In genomic region chr2:234058881-234059280, GRCh38 we compare ENCODE assay signal across 9 cellular contexts. TPM values are rescaled to one million over a fixed set of nuclear protein-coding genes. Genes with fewer than 3 reads are reported as not detected.
"Had no signal": no experiment of that assay in that cellular context is flagged by ENCODE, and none has a peak within 500 bp of the region (broad histone marks: within the 10 kb centered on the region; RNA-seq: fewer than 3 reads in every experiment).

No MANE protein-coding gene starts in this region.

- H2AFZ ChIP-seq: GM23338 had no signal

- H3K4me3 ChIP-seq: GM23338, K562 had no signal

- H3K4me2 ChIP-seq: GM23338 had no signal

- ATAC-seq: GM23338, K562 had no signal

- DNase-seq: H9, HCEC 1CT, IMR-90, KG1 had no signal

- H3K27ac ChIP-seq: HL-60 had no signal

RNA-seq across cellular contexts. Expression of gene SPP2, which starts 8.4 kb away (rescaled TPM):
- total RNA-seq: GM23338, H1, H9, HT1080, IMR-90, K562 had no signal
- polyA plus RNA-seq: GM23338, H1, IMR-90, K562 had no signal
